28 cellular contexts compared by ENCODE assay signal in genomic region chr5:173711466-173711865, GRCh38.
"Had no signal": no experiment of that assay in that cellular context is flagged by ENCODE, and none has a peak within 500 bp of the region (broad histone marks: within the 10 kb centered on the region; RNA-seq: fewer than 3 reads in every experiment).

No MANE protein-coding gene starts in this region.

- H3K27me3 ChIP-seq: left lung, pancreas, suprapubic skin, uterus had no signal

- H3K4me3 Mint-ChIP-seq: naive thymus-derived CD8-positive, alpha-beta T cell; nephron; neural crest cell; stimulated activated naive CD8-positive, alpha-beta T cell treated with anti-CD3 and anti-CD28 coated beads, Interleukin-15, Interleukin-2, amounts not matched to agents 100 ng/mL and 50 ng/mL, for 24 hours had no signal

- H3K36me3 ChIP-seq: left lung, lower lobe of right lung, pancreas, prostate gland, suprapubic skin, thoracic aorta, tibial artery, uterus had no signal

- H3K9me3 ChIP-seq: left lung, lower lobe of right lung, pancreas, prostate gland, suprapubic skin, thoracic aorta, tibial artery, uterus had no signal

- H3K4me1 ChIP-seq: lower lobe of right lung, prostate gland, uterus had no signal

- H3K4me3 ChIP-seq: left lung, lower lobe of right lung, pancreas, prostate gland, skin epidermis, suprapubic skin, thoracic aorta, tibial artery, uterus had no signal

- H3K27me3 Mint-ChIP-seq: stimulated activated naive CD8-positive, alpha-beta T cell treated with anti-CD3 and anti-CD28 coated beads, Interleukin-15, Interleukin-2, amounts not matched to agents 100 ng/mL and 50 ng/mL, for 24 hours had no signal

- ATAC-seq: left cardiac atrium; left lung; lower lobe of right lung; naive thymus-derived CD8-positive, alpha-beta T cell; pancreas; right cardiac atrium; sciatic nerve had no signal

- H3K27ac Mint-ChIP-seq: nephron; stimulated activated naive CD8-positive, alpha-beta T cell treated with anti-CD3 and anti-CD28 coated beads, Interleukin-15, Interleukin-2, amounts not matched to agents 100 ng/mL and 50 ng/mL, for 24 hours had no signal

- H3K27ac ChIP-seq: left lung, lower lobe of right lung, pancreas, prostate gland, skin epidermis, suprapubic skin, thoracic aorta, tibial artery, uterus had no signal

- DNase-seq: hippocampal formation; kidney glomerular epithelial cell; left cardiac atrium; left lung; lower lobe of right lung; mammary epithelial cell; mesenchymal stem cell; naive thymus-derived CD8-positive, alpha-beta T cell; nucleus accumbens; pancreas; retina; right cardiac atrium; stimulated activated CD4-positive, alpha-beta T cell treated with anti-CD3 and anti-CD28 coated beads, Interleukin-12 subunit alpha, Interleukin-12 subunit beta, amount 100 ng/mL, for 4 hours; stimulated activated CD4-positive, alpha-beta T cell treated with anti-CD3 and anti-CD28 coated beads, Interleukin-15, amount 100 ng/mL, for 24 hours; stimulated activated CD4-positive, alpha-beta T cell treated with anti-CD3 and anti-CD28 coated beads, Interleukin-2, amount 100 ng/mL, for 24 hours; stimulated activated CD4-positive, alpha-beta T cell treated with anti-CD3 and anti-CD28 coated beads, Interleukin-4, amount 100 ng/mL, for 1 hour; stimulated activated naive CD4-positive, alpha-beta T cell; tibial artery; trophoblast cell; uterus had no signal

- H3K9me3 Mint-ChIP-seq: naive thymus-derived CD8-positive, alpha-beta T cell; nephron; neural crest cell; stimulated activated naive CD8-positive, alpha-beta T cell treated with anti-CD3 and anti-CD28 coated beads, Interleukin-15, Interleukin-2, amounts not matched to agents 100 ng/mL and 50 ng/mL, for 24 hours had no signal

- H3K36me3 Mint-ChIP-seq: naive thymus-derived CD8-positive, alpha-beta T cell had no signal
